In genomic region chr7:2759736-2760097, GRCh38 we compare ENCODE assay signal across 9 cellular contexts.
DNase-seq lines count a peak whose midpoint lies in the region; ATAC-seq and TF ChIP-seq lines count a peak whose summit lies in the region.
"Had no signal": no experiment of that assay in that cellular context is flagged by ENCODE, and none has a peak within 500 bp of the region (broad histone marks: within the 10 kb centered on the region; RNA-seq: fewer than 3 reads in every experiment).

No MANE protein-coding gene starts in this region.

- intact Hi-C loops in natural killer cell (cut with micrococcal nuclease): no loop called here

- H3K27ac Mint-ChIP-seq in natural killer cell treated with Interleukin-12 subunit alpha and Interleukin-12 subunit beta and Interleukin-15 and Interleukin-18, amount 100 ng/mL, for 72 hours: peak overlapping the region; percentile 82 to 87
- peak overlapping the region in 1 of 2 donors; percentile 16 for H3K27ac Mint-ChIP-seq in natural killer cell

- no peak overlapping the region for H3K4me3 ChIP-seq in muscle layer of duodenum (ENCODE audit: low read depth in 1 of 2, low read length in 2 of 2)

- H3K27me3 Mint-ChIP-seq in natural killer cell treated with Interleukin-12 subunit alpha and Interleukin-12 subunit beta and Interleukin-15 and Interleukin-18, amount 100 ng/mL, for 72 hours: no peaks in the 10 kb centered on the region
- H3K27me3 Mint-ChIP-seq in natural killer cell (ENCODE audit: low read depth in 2 of 2): no peaks in the 10 kb centered on the region

- no peak for DNase-seq in natural killer cell treated with Interleukin-12 subunit alpha and Interleukin-12 subunit beta and Interleukin-15 and Interleukin-18, amount 100 ng/mL, for 72 hours (ENCODE audit: low spot score)
- DNase-seq in natural killer cell (no peak), cerebellar cortex (ENCODE audit: low spot score) (peak; percentile 46), AG08395 (ENCODE audit: low spot score) (no peak), HCEC 1CT (no peak)

- TF ChIP-seq CTCF in natural killer cell (IDR thresholded peaks at IDR 0.05): no peak

- H3K36me3 Mint-ChIP-seq in natural killer cell treated with Interleukin-12 subunit alpha and Interleukin-12 subunit beta and Interleukin-15 and Interleukin-18, amount 100 ng/mL, for 72 hours: peaks cover 4% of the 10 kb centered on the region
- no peaks in the 10 kb centered on the region for H3K36me3 Mint-ChIP-seq in natural killer cell

- H3K4me1 ChIP-seq in muscle layer of duodenum (ENCODE audit: control insufficient read depth in 1 of 2, insufficient read depth in 2 of 2, low read length in 2 of 2): peaks cover 26 to 58% of the 10 kb centered on the region in 2 donors

- no peaks in the 10 kb centered on the region for H3K9me3 Mint-ChIP-seq in natural killer cell treated with Interleukin-12 subunit alpha and Interleukin-12 subunit beta and Interleukin-15 and Interleukin-18, amount 100 ng/mL, for 72 hours
- no peaks in the 10 kb centered on the region for H3K9me3 Mint-ChIP-seq in natural killer cell
- H3K9me3 Mint-ChIP-seq: T-helper 2 cell treated with Interferon-gamma antibody and Interleukin-4, amounts not matched to agents 5 μg/mL and 100 μg/mL, for 36 hours had no signal

- no peaks in the 10 kb centered on the region for H3K36me3 ChIP-seq in muscle layer of duodenum (ENCODE audit: control insufficient read depth in 1 of 2, insufficient read depth in 2 of 2, low read length in 2 of 2)

- ATAC-seq in natural killer cell treated with Interleukin-12 subunit alpha and Interleukin-12 subunit beta and Interleukin-15 and Interleukin-18, amount 100 ng/mL, for 72 hours: no peak
- ATAC-seq in natural killer cell (no peak), HG03095 (IDR thresholded peaks at IDR 0.05; ENCODE audit: unreplicated experiment) (no peak), GM18868 (IDR thresholded peaks at IDR 0.05; ENCODE audit: unreplicated experiment) (no peak)

- H3K27me3 ChIP-seq in muscle layer of duodenum (ENCODE audit: low read depth, low read length): no peaks in the 10 kb centered on the region

- H3K27ac ChIP-seq in muscle layer of duodenum (ENCODE audit: low read length): peak overlapping the region; percentile 82

- peak overlapping the region; percentile 74 for H3K4me3 Mint-ChIP-seq in natural killer cell treated with Interleukin-12 subunit alpha and Interleukin-12 subunit beta and Interleukin-15 and Interleukin-18, amount 100 ng/mL, for 72 hours
- no peak overlapping the region for H3K4me3 Mint-ChIP-seq in natural killer cell

- no peaks in the 10 kb centered on the region for H3K9me3 ChIP-seq in muscle layer of duodenum (ENCODE audit: control insufficient read depth in 1 of 2, low read length in 2 of 2)

- H3K4me1 Mint-ChIP-seq in natural killer cell treated with Interleukin-12 subunit alpha and Interleukin-12 subunit beta and Interleukin-15 and Interleukin-18, amount 100 ng/mL, for 72 hours (ENCODE audit: low read depth in 2 of 2): peaks cover 34 to 41% of the 10 kb centered on the region in 2 donors
- H3K4me1 Mint-ChIP-seq in natural killer cell: peaks cover 29 to 31% of the 10 kb centered on the region in 2 donors
